In the genomic region with DNA sequence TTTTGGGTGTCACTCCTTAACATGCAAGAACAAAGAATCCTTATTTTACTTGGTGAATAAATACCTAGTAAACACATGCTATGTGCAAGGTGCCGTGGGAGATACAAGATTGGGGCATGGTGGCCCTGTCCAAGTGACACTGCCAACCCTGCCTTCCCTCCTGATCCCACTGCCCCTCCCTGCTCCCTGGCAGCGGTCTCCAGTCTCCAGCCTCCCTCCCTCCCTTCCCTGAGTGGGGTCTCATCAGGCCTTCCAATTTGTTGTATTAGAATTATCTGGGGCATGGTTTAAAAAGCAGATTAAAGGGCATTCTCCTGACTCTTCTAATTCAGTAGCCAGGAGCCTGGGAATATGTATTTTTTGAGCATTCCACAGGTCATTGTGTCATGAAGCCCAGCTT, we compare ENCODE assay signal across 14 cellular contexts. TPM values are rescaled to one million over a fixed set of nuclear protein-coding genes. Genes with fewer than 3 reads are reported as not detected.
DNase-seq lines count a peak whose midpoint lies in the region; ATAC-seq and TF ChIP-seq lines count a peak whose summit lies in the region.
"Had no signal": no experiment of that assay in that cellular context is flagged by ENCODE, and none has a peak within 500 bp of the region (broad histone marks: within the 10 kb centered on the region; RNA-seq: fewer than 3 reads in every experiment).

No MANE protein-coding gene starts in this region.

- no peak overlapping the region for H3K56ac ChIP-seq in IMR-90 (ENCODE audit: extremely low read depth, insufficient read depth, low read length)

- no peaks in the 10 kb centered on the region for H3K79me2 ChIP-seq in PC-9 (ENCODE audit: low read depth)

- DNase-seq in IMR-90 (no peak), type B pancreatic cell (ENCODE audit: extremely low spot score, unreplicated experiment) (peak; percentile 50), BE2C (no peak), PC-9 (no peak)
- no peak for DNase-seq in effector memory CD8-positive, alpha-beta T cell
- DNase-seq in T-helper 2 cell treated with Interferon-gamma antibody and Interleukin-4, amounts not matched to agents 5 μg/mL and 100 μg/mL, for 36 hours (ENCODE audit: low spot score) = no peak
- DNase-seq: CD4-positive, CD25-positive, alpha-beta regulatory T cell; DMS79; H7; KBM-7 had no signal

- no peak overlapping the region for H3K4me3 Mint-ChIP-seq in effector memory CD8-positive, alpha-beta T cell
- H3K4me3 Mint-ChIP-seq in type B pancreatic cell = no peak overlapping the region
- no peak overlapping the region for H3K4me3 Mint-ChIP-seq in T-helper 2 cell treated with Interferon-gamma antibody and Interleukin-4, amounts not matched to agents 5 μg/mL and 100 μg/mL, for 36 hours
- H3K4me3 Mint-ChIP-seq: CD4-positive, CD25-positive, alpha-beta regulatory T cell; GM23338 had no signal

- dilution Hi-C loops in IMR-90 (cut with HindIII; ENCODE audit: low sequenced_read_pairs, unreplicated experiment) = no loop called here

- no peak for TF ChIP-seq RAD21 in IMR-90 (IDR thresholded peaks at IDR 0.05; ENCODE audit: low read length)

- no peak for ATAC-seq in IMR-90 (ENCODE audit: low read depth)
- ATAC-seq in effector memory CD8-positive, alpha-beta T cell (replicated peaks) = no peak
- ATAC-seq: GM23338 had no signal

- H4K8ac ChIP-seq in IMR-90 (ENCODE audit: low read depth in 2 of 2, low read length in 2 of 2) = no peak overlapping the region

- peaks cover 6 to 10% of the 10 kb centered on the region in 2 donors for H3K4me1 Mint-ChIP-seq in effector memory CD8-positive, alpha-beta T cell (ENCODE audit: low read depth in 2 of 2)
- peaks cover 7% of the 10 kb centered on the region for H3K4me1 Mint-ChIP-seq in type B pancreatic cell (ENCODE audit: unreplicated experiment)
- peaks cover 3% of the 10 kb centered on the region for H3K4me1 Mint-ChIP-seq in T-helper 2 cell treated with Interferon-gamma antibody and Interleukin-4, amounts not matched to agents 5 μg/mL and 100 μg/mL, for 36 hours (ENCODE audit: low read depth)
- H3K4me1 Mint-ChIP-seq: GM23338 had no signal

- H3K23ac ChIP-seq in IMR-90 (ENCODE audit: low read depth, low read length) = no peak overlapping the region

- no peak overlapping the region for H3K4me3 ChIP-seq in BLaER1 treated with 17β-estradiol and CSF1 and Interleukin-3, amounts not matched to agents 10 nM and 100 nM
- H3K4me3 ChIP-seq in IMR-90 (ENCODE audit: insufficient read depth, low read depth, low read length) (no peak overlapping the region), BE2C (ENCODE audit: low read depth, low read length) (no peak overlapping the region), PC-9 (no peak overlapping the region)
- H3K4me3 ChIP-seq: GM23338 had no signal

- H4K20me1 ChIP-seq in BLaER1 treated with 17β-estradiol and CSF1 and Interleukin-3, amounts not matched to agents 10 nM and 100 nM = peaks cover 0 to 68% (median 11%) of the 10 kb centered on the region in 11 experiments; a peak in 6 of 22 replicates
- H4K20me1 ChIP-seq in IMR-90 (ENCODE audit: insufficient read depth, low read length) = no peaks in the 10 kb centered on the region
- H4K20me1 ChIP-seq in PC-9 (ENCODE audit: insufficient read depth) = peaks cover 9% of the 10 kb centered on the region; the same call in 1 of the 2 replicates

- peak overlapping the region in 8 of 11 experiments; percentile 6 to 83 (median 63); a peak in 7 of 22 replicates for H3K4me2 ChIP-seq in BLaER1 treated with 17β-estradiol and CSF1 and Interleukin-3, amounts not matched to agents 10 nM and 100 nM
- H3K4me2 ChIP-seq in IMR-90 (ENCODE audit: low read depth, low read length) (no peak overlapping the region), PC-9 (no peak overlapping the region)
- H3K4me2 ChIP-seq: GM23338 had no signal

- no CpG with 5 or more reads among the region's 2 CpGs for WGBS in IMR-90 (ENCODE audit: extremely low coverage in 2 of 2, insufficient read length in 1 of 2), 2 experiments

- H2AK9ac ChIP-seq in IMR-90 (replicated peaks; ENCODE audit: low read depth, low read length, poor library complexity) = peak overlapping the region; percentile 40

- peaks cover 0 to under 1% (median 0%) of the 10 kb centered on the region in 11 experiments; a peak in 2 of 22 replicates for H3K9me3 ChIP-seq in BLaER1 treated with 17β-estradiol and CSF1 and Interleukin-3, amounts not matched to agents 10 nM and 100 nM (replicated peaks in 1 of 11)
- H3K9me3 ChIP-seq in IMR-90 (ENCODE audit: control insufficient read depth, insufficient read depth, low read length) (no peaks in the 10 kb centered on the region), BE2C (no peaks in the 10 kb centered on the region), PC-9 (ENCODE audit: insufficient read depth, low read depth) (no peaks in the 10 kb centered on the region)

- H3K27ac Mint-ChIP-seq in effector memory CD8-positive, alpha-beta T cell = peak overlapping the region; percentile 17 to 22
- H3K27ac Mint-ChIP-seq in type B pancreatic cell = no peak overlapping the region
- H3K27ac Mint-ChIP-seq in T-helper 2 cell treated with Interferon-gamma antibody and Interleukin-4, amounts not matched to agents 5 μg/mL and 100 μg/mL, for 36 hours = no peak overlapping the region

- H2AK5ac ChIP-seq in IMR-90 (ENCODE audit: low read depth, low read length) = no peak overlapping the region

- no peak overlapping the region for H2BK20ac ChIP-seq in IMR-90 (ENCODE audit: low read depth, low read length)

- H4K5ac ChIP-seq in IMR-90 (ENCODE audit: low read depth, low read length) = no peak overlapping the region

- H3K36me3 ChIP-seq in BLaER1 treated with 17β-estradiol and CSF1 and Interleukin-3, amounts not matched to agents 10 nM and 100 nM = peaks cover 61 to 84% (median 76%) of the 10 kb centered on the region in 11 experiments
- H3K36me3 ChIP-seq in IMR-90 (ENCODE audit: control insufficient read depth, insufficient read depth, low read length) (peaks cover 43% of the 10 kb centered on the region), BE2C (peaks cover 54% of the 10 kb centered on the region), PC-9 (ENCODE audit: low read depth) (peaks cover 27% of the 10 kb centered on the region)

- no peak overlapping the region for H3K18ac ChIP-seq in IMR-90 (ENCODE audit: low read depth, low read length)

- TF ChIP-seq CTCF in IMR-90 (conservative IDR thresholded peaks at IDR 0.05; ENCODE audit: low read depth, low read length) (no peak), type B pancreatic cell (conservative IDR thresholded peaks at IDR 0.05) (no peak), BE2C (IDR thresholded peaks at IDR 0.05; ENCODE audit: low read depth, low read length) (no peak), PC-9 (conservative IDR thresholded peaks at IDR 0.05) (no peak)

- peaks cover 73% of the 10 kb centered on the region for H3K36me3 Mint-ChIP-seq in effector memory CD8-positive, alpha-beta T cell (ENCODE audit: insufficient read depth)
- peaks cover 23% of the 10 kb centered on the region for H3K36me3 Mint-ChIP-seq in type B pancreatic cell
- H3K36me3 Mint-ChIP-seq in T-helper 2 cell treated with Interferon-gamma antibody and Interleukin-4, amounts not matched to agents 5 μg/mL and 100 μg/mL, for 36 hours (ENCODE audit: low read depth) = peaks cover 45% of the 10 kb centered on the region

- H3K9ac ChIP-seq in BLaER1 treated with 17β-estradiol and CSF1 and Interleukin-3, amounts not matched to agents 10 nM and 100 nM = no peak overlapping the region; a peak in 1 of 22 replicates
- no peak overlapping the region for H3K9ac ChIP-seq in IMR-90 (ENCODE audit: low read depth, low read length)

- H3K79me1 ChIP-seq in IMR-90 (ENCODE audit: low read depth in 1 of 2, low read length in 2 of 2) = peaks cover 26 to 40% of the 10 kb centered on the region in 2 experiments

- H3K27ac ChIP-seq in BLaER1 treated with 17β-estradiol and CSF1 and Interleukin-3, amounts not matched to agents 10 nM and 100 nM = peak overlapping the region in 3 of 11 experiments; percentile 20 to 90 (median 85); a peak in 6 of 22 replicates
- H3K27ac ChIP-seq in IMR-90 (ENCODE audit: insufficient read depth, low read length) = no peak overlapping the region
- H3K27ac ChIP-seq in PC-9 = no peak overlapping the region

- H3K9me3 Mint-ChIP-seq in effector memory CD8-positive, alpha-beta T cell = no peaks in the 10 kb centered on the region
- H3K9me3 Mint-ChIP-seq in type B pancreatic cell = no peaks in the 10 kb centered on the region
- no peaks in the 10 kb centered on the region for H3K9me3 Mint-ChIP-seq in T-helper 2 cell treated with Interferon-gamma antibody and Interleukin-4, amounts not matched to agents 5 μg/mL and 100 μg/mL, for 36 hours
- H3K9me3 Mint-ChIP-seq: CD4-positive, CD25-positive, alpha-beta regulatory T cell; GM23338 had no signal

- H3K9me2 ChIP-seq in PC-9 (ENCODE audit: insufficient read depth) = no peaks in the 10 kb centered on the region

- no peaks in the 10 kb centered on the region for H3K27me3 ChIP-seq in BLaER1 treated with 17β-estradiol and CSF1 and Interleukin-3, amounts not matched to agents 10 nM and 100 nM
- H3K27me3 ChIP-seq in IMR-90 (ENCODE audit: control insufficient read depth, insufficient read depth, low read length) (no peaks in the 10 kb centered on the region), BE2C (no peaks in the 10 kb centered on the region), PC-9 (ENCODE audit: insufficient read depth, low read depth) (no peaks in the 10 kb centered on the region)

- peaks cover 0 to 95% (median 84%) of the 10 kb centered on the region in 10 experiments; a peak in 18 of 20 replicates for H3K4me1 ChIP-seq in BLaER1 treated with 17β-estradiol and CSF1 and Interleukin-3, amounts not matched to agents 10 nM and 100 nM
- H3K4me1 ChIP-seq in IMR-90 (ENCODE audit: control insufficient read depth, insufficient read depth, low read length) (no peaks in the 10 kb centered on the region; the same call in 1 of the 2 replicates), BE2C (no peaks in the 10 kb centered on the region), PC-9 (replicated peaks; ENCODE audit: insufficient read depth) (no peaks in the 10 kb centered on the region)

- no peak overlapping the region for H2BK120ac ChIP-seq in IMR-90 (ENCODE audit: low read depth, low read length)

- TF ChIP-seq POLR2A in IMR-90 (IDR thresholded peaks at IDR 0.05; ENCODE audit: low read depth, low read length) = no peak

- no TSS peak for BruUV-seq in IMR-90 (replicated peaks; lab: Mats Ljungman, UMichigan)
- BruUV-seq in PC-9 (replicated peaks; lab: Mats Ljungman, UMichigan) = no TSS peak

- H2BK15ac ChIP-seq in IMR-90 (ENCODE audit: low read depth, low read length) = no peak overlapping the region

- H3K27me3 Mint-ChIP-seq in effector memory CD8-positive, alpha-beta T cell = no peaks in the 10 kb centered on the region
- H3K27me3 Mint-ChIP-seq in type B pancreatic cell = no peaks in the 10 kb centered on the region
- no peaks in the 10 kb centered on the region for H3K27me3 Mint-ChIP-seq in T-helper 2 cell treated with Interferon-gamma antibody and Interleukin-4, amounts not matched to agents 5 μg/mL and 100 μg/mL, for 36 hours (ENCODE audit: low read depth)
- H3K27me3 Mint-ChIP-seq: CD4-positive, CD25-positive, alpha-beta regulatory T cell had no signal

- H2BK5ac ChIP-seq in IMR-90 (ENCODE audit: low read depth, low read length, poor library complexity, severe bottlenecking) = no peak overlapping the region

- in situ Hi-C loops in IMR-90 (cut with MboI; ENCODE audit: low sequenced_read_pairs) = no loop called here

- H3K14ac ChIP-seq in IMR-90 (replicated peaks; ENCODE audit: low read depth, low read length) = no peak overlapping the region

- peaks cover 15% of the 10 kb centered on the region; the same call in 1 of the 2 replicates for H3F3A ChIP-seq in PC-9 (ENCODE audit: insufficient read depth, low read depth)

- POLR2A ChIA-PET in IMR-90 (lab: Charles Lee; ENCODE audit: unreplicated experiment) (no interaction called here), PC-9 (lab: Charles Lee; ENCODE audit: unreplicated experiment) (no interaction called here)

- H2AFZ ChIP-seq in IMR-90 (replicated peaks; ENCODE audit: low read length, poor library complexity) (no peak overlapping the region), PC-9 (no peak overlapping the region)
- H2AFZ ChIP-seq: GM23338 had no signal

- CTCF ChIA-PET in IMR-90 (lab: Yijun Ruan, JAX) = no interaction called here
- CTCF ChIA-PET in PC-9 (lab: Charles Lee) = no interaction called here

- H3K9me1 ChIP-seq in IMR-90 (ENCODE audit: insufficient read depth, low read length) = peaks cover 7% of the 10 kb centered on the region; the same call in 1 of the 2 replicates

- H3K4ac ChIP-seq in IMR-90 (ENCODE audit: low read depth, low read length) = no peak overlapping the region

- intact Hi-C loops in IMR-90 (cut with micrococcal nuclease) = no loop called here
- intact Hi-C loops in PC-9 (cut with micrococcal nuclease; ENCODE audit: unreplicated experiment) = no loop called here

- no peak overlapping the region for H4K91ac ChIP-seq in IMR-90 (ENCODE audit: insufficient read depth, low read depth, low read length)

RNA-seq across cellular contexts. Expression of gene TMED6, which starts 12.5 kb away (rescaled TPM):
- not detected in 2 replicates for total RNA-seq in IMR-90 (2012; rRNA removed)
- 0.10 and 0.20 TPM in 2 replicates for polyA plus RNA-seq in IMR-90 (2012; rRNA removed)
- polyA plus RNA-seq in IMR-90 (2012; cell fraction: cytosol; rRNA removed) = not detected in 2 replicates
- polyA plus RNA-seq in IMR-90 (2012; cell fraction: nucleus; rRNA removed; ENCODE audit: low replicate concordance) = 0.08 and 0.73 TPM in 2 replicates
- total RNA-seq in type B pancreatic cell (ENCODE audit: low replicate concordance) = 1.7 and 5.3 TPM in 2 replicates
- 2.6 TPM for polyA plus RNA-seq in BE2C (2012; ENCODE audit: insufficient read depth, insufficient read length, low read depth)
- 0.59 TPM in 1 of 2 replicates, not detected in the other for total RNA-seq in PC-9 (2021)
- total RNA-seq: G401, GM23338, H7 had no signal
- polyA plus RNA-seq: BJ had no signal

RNA-seq across cellular contexts. Expression of gene TERF2, which starts 21.7 kb away (rescaled TPM):
- total RNA-seq in IMR-90 (2012; rRNA removed) (9.0 and 9.2 TPM in 2 replicates), type B pancreatic cell (ENCODE audit: low replicate concordance) (26.1 and 38.1 TPM in 2 replicates), PC-9 (2021) (20.1 and 27.9 TPM in 2 replicates)
- 13.8 and 15.2 TPM in 2 replicates for polyA plus RNA-seq in IMR-90 (2012; rRNA removed)
- 9.0 and 9.2 TPM in 2 replicates for polyA plus RNA-seq in IMR-90 (2012; cell fraction: cytosol; rRNA removed)
- 4.3 and 11.3 TPM in 2 replicates for polyA plus RNA-seq in IMR-90 (2012; cell fraction: nucleus; rRNA removed; ENCODE audit: low replicate concordance)
- polyA plus RNA-seq in BE2C (2012; ENCODE audit: insufficient read depth, insufficient read length, low read depth) = 101 TPM

RNA-seq across cellular contexts. Expression of gene NIP7, which starts 24.5 kb away (rescaled TPM):
- total RNA-seq in IMR-90 (2012; rRNA removed) (28.3 and 40.5 TPM in 2 replicates), type B pancreatic cell (ENCODE audit: low replicate concordance) (30.2 and 33.2 TPM in 2 replicates), PC-9 (2021) (23.6 and 29.5 TPM in 2 replicates)
- 10.6 and 14.0 TPM in 2 replicates for polyA plus RNA-seq in IMR-90 (2012; rRNA removed)
- polyA plus RNA-seq in IMR-90 (2012; cell fraction: cytosol; rRNA removed) = 3.4 and 16.1 TPM in 2 replicates
- polyA plus RNA-seq in IMR-90 (2012; cell fraction: nucleus; rRNA removed; ENCODE audit: low replicate concordance) = 3.0 and 8.0 TPM in 2 replicates
- polyA plus RNA-seq in BE2C (2012; ENCODE audit: insufficient read depth, insufficient read length, low read depth) = 83.9 TPM

RNA-seq across cellular contexts. Expression of gene COG8, which starts 24.7 kb away (rescaled TPM):
- total RNA-seq in IMR-90 (2012; rRNA removed) (19.4 and 26.2 TPM in 2 replicates), type B pancreatic cell (ENCODE audit: low replicate concordance) (42.5 and 57.3 TPM in 2 replicates), PC-9 (2021) (39.9 and 41.9 TPM in 2 replicates)
- 22.8 and 23.4 TPM in 2 replicates for polyA plus RNA-seq in IMR-90 (2012; rRNA removed)
- 16.0 and 27.1 TPM in 2 replicates for polyA plus RNA-seq in IMR-90 (2012; cell fraction: cytosol; rRNA removed)
- 19.7 and 25.4 TPM in 2 replicates for polyA plus RNA-seq in IMR-90 (2012; cell fraction: nucleus; rRNA removed; ENCODE audit: low replicate concordance)
- 76.3 TPM for polyA plus RNA-seq in BE2C (2012; ENCODE audit: insufficient read depth, insufficient read length, low read depth)

RNA-seq across cellular contexts. Expression of gene PDF, which starts 33.7 kb away (rescaled TPM):
- total RNA-seq in IMR-90 (2012; rRNA removed) = 4.5 and 7.5 TPM in 2 replicates
- 6.4 and 7.6 TPM in 2 replicates for polyA plus RNA-seq in IMR-90 (2012; rRNA removed)
- 10.9 and 17.5 TPM in 2 replicates for polyA plus RNA-seq in IMR-90 (2012; cell fraction: cytosol; rRNA removed)
- 6.6 and 10.2 TPM in 2 replicates for polyA plus RNA-seq in IMR-90 (2012; cell fraction: nucleus; rRNA removed; ENCODE audit: low replicate concordance)
- 14.6 and 19.0 TPM in 2 replicates for total RNA-seq in type B pancreatic cell (ENCODE audit: low replicate concordance)
- polyA plus RNA-seq in BE2C (2012; ENCODE audit: insufficient read depth, insufficient read length, low read depth) = 38.7 TPM
- total RNA-seq in PC-9 (2021) = 16.7 and 20.3 TPM in 2 replicates

Comparison
In these comparisons a context has a peak if more than half of its experiments do, and no peak if none do; other contexts are left out.
1. H3K4me2 ChIP-seq: peak in BLaER1 treated with 17β-estradiol and CSF1 and Interleukin-3, amounts not matched to agents 10 nM and 100 nM (8 of 11); none in IMR-90 (single experiment) and PC-9 (single experiment).
2. H3K27ac Mint-ChIP-seq: peak in effector memory CD8-positive, alpha-beta T cell (2 of 2); none in type B pancreatic cell (single experiment) and T-helper 2 cell treated with Interferon-gamma antibody and Interleukin-4, amounts not matched to agents 5 μg/mL and 100 μg/mL, for 36 hours (single experiment).